In the genomic region with DNA sequence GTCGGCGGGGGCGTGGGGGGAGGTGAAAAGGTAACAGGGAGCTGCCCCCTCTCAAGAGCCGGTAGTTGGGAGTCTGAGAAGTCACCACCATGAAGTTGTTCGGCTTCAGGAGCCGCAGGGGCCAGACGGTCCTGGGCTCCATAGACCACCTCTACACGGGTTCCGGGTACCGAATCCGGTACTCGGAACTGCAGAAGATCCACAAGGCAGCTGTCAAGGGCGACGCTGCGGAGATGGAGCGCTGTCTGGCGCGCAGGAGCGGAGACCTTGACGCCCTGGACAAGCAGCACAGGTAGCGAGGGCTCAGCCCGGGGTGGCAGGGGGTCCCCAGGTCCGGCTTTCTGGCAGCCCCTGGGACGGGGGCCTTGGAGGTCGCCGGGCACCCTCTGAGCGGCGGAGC, we compare ENCODE assay signal across 8 cellular contexts. TPM values are rescaled to one million over a fixed set of nuclear protein-coding genes. Genes with fewer than 3 reads are reported as not detected.
DNase-seq lines count a peak whose midpoint lies in the region; ATAC-seq, FAIRE-seq and TF ChIP-seq lines count a peak whose summit lies in the region.

No MANE protein-coding gene starts in this region.

- no peaks in the 10 kb centered on the region for H4K20me1 ChIP-seq in DND-41 (ENCODE audit: insufficient read depth, low read length)

- H3K36me3 Mint-ChIP-seq in IgD-negative memory B cell, result peaks cover 1% of the 10 kb centered on the region
- H3K36me3 Mint-ChIP-seq in HFFc6 (ENCODE audit: low read depth), result no peaks in the 10 kb centered on the region

- peaks cover 13% of the 10 kb centered on the region for H3K79me2 ChIP-seq in DND-41 (ENCODE audit: insufficient read depth, low read length)

- H3K27me3 Mint-ChIP-seq in IgD-negative memory B cell (no peaks in the 10 kb centered on the region), HFFc6 (ENCODE audit: insufficient read depth) (no peaks in the 10 kb centered on the region; the same call in 1 of the 2 replicates)

- H3K27ac Mint-ChIP-seq in IgD-negative memory B cell (peak overlapping the region in 1 of 3 donors; percentile 57), HFFc6 (no peak overlapping the region)

- H3K36me3 ChIP-seq in DND-41 (ENCODE audit: insufficient read depth, low read length) (no peaks in the 10 kb centered on the region), breast epithelium (no peaks in the 10 kb centered on the region), pancreas (no peaks in the 10 kb centered on the region)

- peak overlapping the region; percentile 32 to 77; a peak in 3 of 4 replicates for H3K4me3 ChIP-seq in DND-41 (ENCODE audit: low read depth in 1 of 2, low read length in 2 of 2)
- H3K4me3 ChIP-seq in breast epithelium, result peak overlapping the region; percentile 42 to 68 (median 55)
- H3K4me3 ChIP-seq in pancreas, result peak overlapping the region in 3 of 4 donors; percentile 29 to 50 (median 49)

- ATAC-seq in DND-41 (ENCODE audit: insufficient read depth, low read depth), result peak; percentile 23
- ATAC-seq in pancreas, result peak; percentile 11 to 24 (median 14)
- no peak for ATAC-seq in HG02840 (IDR thresholded peaks at IDR 0.05; ENCODE audit: low FRiP score, unreplicated experiment)

- peak overlapping the region; percentile 70 for H3K4me2 ChIP-seq in DND-41 (ENCODE audit: insufficient read depth, low read length)

- H3K9me3 Mint-ChIP-seq in IgD-negative memory B cell, result no peaks in the 10 kb centered on the region
- H3K9me3 Mint-ChIP-seq in HFFc6, result no peaks in the 10 kb centered on the region; the same call in 1 of the 2 replicates

- H3K27ac ChIP-seq in DND-41 (ENCODE audit: low read length), result peak overlapping the region; percentile 86
- no peak overlapping the region for H3K27ac ChIP-seq in breast epithelium
- no peak overlapping the region for H3K27ac ChIP-seq in pancreas

- no peak for TF ChIP-seq POLR2A in breast epithelium (IDR thresholded peaks at IDR 0.05)

- H2AFZ ChIP-seq in DND-41 (ENCODE audit: low read depth, low read length), result peak overlapping the region; percentile 78

- peaks cover 2 to 11% (median 3%) of the 10 kb centered on the region in 3 donors for H3K4me1 Mint-ChIP-seq in IgD-negative memory B cell
- no peaks in the 10 kb centered on the region for H3K4me1 Mint-ChIP-seq in HFFc6 (ENCODE audit: low read depth)

- TF ChIP-seq CTCF in DND-41 (IDR thresholded peaks at IDR 0.05; ENCODE audit: borderline replicate concordance, extremely low read depth, low read length, poor library complexity, severe bottlenecking) (no peak), breast epithelium (IDR thresholded peaks at IDR 0.05) (no peak), pancreas (IDR thresholded peaks at IDR 0.05) (no peak), HFFc6 (IDR thresholded peaks at IDR 0.05) (no peak)

- no peaks in the 10 kb centered on the region for H3K27me3 ChIP-seq in DND-41 (ENCODE audit: insufficient read depth, low read length, poor library complexity)
- no peaks in the 10 kb centered on the region for H3K27me3 ChIP-seq in breast epithelium
- no peaks in the 10 kb centered on the region for H3K27me3 ChIP-seq in pancreas

- H3K9me3 ChIP-seq in DND-41 (ENCODE audit: insufficient read depth, low read length, severe bottlenecking) (no peaks in the 10 kb centered on the region), breast epithelium (no peaks in the 10 kb centered on the region), pancreas (no peaks in the 10 kb centered on the region)

- peaks cover 22% of the 10 kb centered on the region for H3K4me1 ChIP-seq in DND-41 (ENCODE audit: insufficient read depth, low read length)
- H3K4me1 ChIP-seq in breast epithelium, result no peaks in the 10 kb centered on the region
- H3K4me1 ChIP-seq in pancreas, result no peaks in the 10 kb centered on the region

- peak overlapping the region; percentile 63 for H3K9ac ChIP-seq in DND-41 (ENCODE audit: low read depth, low read length)

- DNase-seq in DND-41 (no peak), breast epithelium (ENCODE audit: low spot score in 2 of 2) (no peak), pancreas (peak in 2 of 6 donors; percentile 39 to 63), AG08396 (ENCODE audit: low spot score) (no peak), NCI-H2107 treated with DMSO at 0.1 percent for 48 hours (lab: John Stamatoyannopoulos, UW; ENCODE audit: unreplicated experiment) (no peak), HFFc6 (no peak)

- intact Hi-C loops in breast epithelium (cut with DNase I; ENCODE audit: low total_unique reads) (no loop called here), pancreas (cut with DNase I) (no loop called here)

- no peak for FAIRE-seq in pancreas (lab: Jason Lieb, UNC)

- H3K4me3 Mint-ChIP-seq in IgD-negative memory B cell (peak overlapping the region; percentile 85 to 96 (median 92)), HFFc6 (no peak overlapping the region)

- 3 to 12% methylated on average over 5 to 28 of the region's 28 CpGs for WGBS in pancreas, 2 donors

RNA-seq across cellular contexts. Expression of gene ZNF519, which starts 47.1 kb away (rescaled TPM):
- polyA plus RNA-seq in IgD-negative memory B cell (7.3 TPM), pancreas (1 to 10 TPM; 1.1 to 1.2 TPM)
- total RNA-seq in breast epithelium (10 to 100 TPM in 1 of 3 donors, 1 to 10 TPM in 2; 7.9 to 18.4 (median 9.1) TPM), pancreas (1 to 10 TPM in 5 of 6 donors, under 1 TPM in 1; 0.88 to 2.9 (median 1.8) TPM)
- total RNA-seq in HFFc6 (2021; fragmentation: NEBNext Ultra II Directional; extraction: Animal tissue kit (Norgen Biotek cat#: 25700)), result 1 to 10 TPM; 1.8 to 3.3 (median 2.9) TPM
